Comparison of ENCODE assay signal across 12 cellular contexts in genomic region chr10:16381083-16381482, GRCh38. TPM values are rescaled to one million over a fixed set of nuclear protein-coding genes. Genes with fewer than 3 reads are reported as not detected.
DNase-seq lines count a peak whose midpoint lies in the region; ATAC-seq and TF ChIP-seq lines count a peak whose summit lies in the region.
"Had no signal": no experiment of that assay in that cellular context is flagged by ENCODE, and none has a peak within 500 bp of the region (broad histone marks: within the 10 kb centered on the region; RNA-seq: fewer than 3 reads in every experiment).

No MANE protein-coding gene starts in this region.

- peak; percentile 13 to 63 for DNase-seq in Caco-2
- DNase-seq in SW 1271 (lab: John Stamatoyannopoulos, UW): peak; percentile 11 to 63
- no peak for DNase-seq in cardiac septum (ENCODE audit: low spot score)
- no peak for DNase-seq in KG1 (lab: John Stamatoyannopoulos, UW)
- DNase-seq in MV-4-11 (lab: John Stamatoyannopoulos, UW): no peak
- DNase-seq in NOMO-1 treated with DMSO at 0.1 percent for 48 hours (lab: John Stamatoyannopoulos, UW; ENCODE audit: unreplicated experiment): no peak
- DNase-seq: activated gamma-delta T cell, NCI-H1105 treated with DMSO at 0.1 percent for 48 hours, T-cell had no signal

- no peaks in the 10 kb centered on the region for H3K9me3 ChIP-seq in Caco-2

- H3K36me3 ChIP-seq in Caco-2 (ENCODE audit: control insufficient read depth, insufficient read depth, low read length): no peaks in the 10 kb centered on the region

- no peaks in the 10 kb centered on the region for H3K36me3 Mint-ChIP-seq in Caco-2 (ENCODE audit: insufficient read depth, unreplicated experiment)
- H3K36me3 Mint-ChIP-seq: T-cell had no signal

- POLR2A ChIA-PET in Caco-2 (lab: Charles Lee): no interaction called here

- no peak overlapping the region for H3K4me3 Mint-ChIP-seq in Caco-2 (ENCODE audit: unreplicated experiment)
- H3K4me3 Mint-ChIP-seq: B cell, T-cell had no signal

- no peaks in the 10 kb centered on the region for H3K27me3 ChIP-seq in Caco-2 (replicated peaks; ENCODE audit: control insufficient read depth, insufficient read depth, low read length)

- CTCF ChIA-PET in Caco-2 (lab: Charles Lee): no interaction called here

- peaks cover 7% of the 10 kb centered on the region for H3K9me3 Mint-ChIP-seq in Caco-2 (ENCODE audit: unreplicated experiment)
- H3K9me3 Mint-ChIP-seq: T-cell had no signal

- H3K27me3 Mint-ChIP-seq in Caco-2 (ENCODE audit: insufficient read depth, unreplicated experiment): no peaks in the 10 kb centered on the region

- BruUV-seq in Caco-2 (replicated peaks; lab: Mats Ljungman, UMichigan): no TSS peak

- TF ChIP-seq CTCF in Caco-2 (IDR thresholded peaks at IDR 0.05; ENCODE audit: insufficient read depth in 1 of 2, low read depth in 1 of 2, low read length in 1 of 2, severe bottlenecking in 1 of 2, unreplicated experiment in 1 of 2): no peak

- ATAC-seq in GM19455 (IDR thresholded peaks at IDR 0.05; ENCODE audit: unreplicated experiment) (peak; percentile 48), HG03108 (IDR thresholded peaks at IDR 0.05; ENCODE audit: unreplicated experiment) (peak; percentile 96)
- ATAC-seq: T-cell had no signal

- no peak overlapping the region for H3K4me3 ChIP-seq in Caco-2 (ENCODE audit: low read depth, low read length)

- intact Hi-C loops in Caco-2 (cut with micrococcal nuclease; ENCODE audit: unreplicated experiment) (no loop called here), cardiac septum (cut with DNase I) (no loop called here)

- 0 out of 2 replicates have a peak, but pooled peaks cover 9% of the 10 kb centered on the region for H3K4me1 ChIP-seq in Caco-2

- H3K27ac Mint-ChIP-seq in Caco-2 (ENCODE audit: unreplicated experiment): peak overlapping the region; percentile 76
- H3K27ac Mint-ChIP-seq: B cell, T-cell had no signal

- peaks cover 6% of the 10 kb centered on the region for H3K4me1 Mint-ChIP-seq in Caco-2 (ENCODE audit: low read depth, unreplicated experiment)
- H3K4me1 Mint-ChIP-seq: B cell, T-cell had no signal

RNA-seq across cellular contexts. Expression of gene PTER, which starts 55.7 kb away (rescaled TPM):
- total RNA-seq in Caco-2 (2022): 25.8 and 27.4 TPM in 2 replicates
- 6.0 TPM for total RNA-seq in cardiac septum

Comparison
In these comparisons a context has a peak if more than half of its experiments do, and no peak if none do; other contexts are left out.
1. DNase-seq: peak in Caco-2 (2 of 2) and SW 1271 (2 of 2); none in cardiac septum (single experiment), KG1 (single experiment), MV-4-11 (single experiment) and NOMO-1 treated with DMSO at 0.1 percent for 48 hours (single experiment).